Comparison of ENCODE assay signal across 16 cellular contexts in the genomic region with DNA sequence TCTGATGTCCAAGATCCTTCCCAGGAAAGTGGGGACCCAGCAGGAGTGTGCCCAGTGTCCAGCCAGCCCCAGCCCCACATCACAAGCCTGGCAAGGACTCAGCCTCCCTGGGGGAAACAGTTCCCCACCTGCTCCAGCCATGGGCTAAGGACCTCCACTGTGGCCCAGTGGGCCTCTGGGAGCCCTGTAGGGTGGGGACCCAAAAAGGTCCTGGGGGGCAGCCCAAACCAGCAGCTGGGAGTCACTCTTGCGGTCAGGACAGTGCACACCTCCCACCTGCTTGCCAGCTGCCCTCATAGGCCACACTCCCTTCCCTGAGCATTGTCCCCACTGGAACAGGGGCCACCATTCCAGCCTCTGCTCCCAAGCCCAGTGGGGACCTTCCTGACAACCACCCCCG. TPM values are rescaled to one million over a fixed set of nuclear protein-coding genes. Genes with fewer than 3 reads are reported as not detected.
DNase-seq lines count a peak whose midpoint lies in the region; TF ChIP-seq lines count a peak whose summit lies in the region.
"Had no signal": no experiment of that assay in that cellular context is flagged by ENCODE, and none has a peak within 500 bp of the region (broad histone marks: within the 10 kb centered on the region; RNA-seq: fewer than 3 reads in every experiment).

No MANE protein-coding gene starts in this region.

- peak overlapping the region in 3 of 4 donors; percentile 81 to 88 (median 87) for H3K4me3 Mint-ChIP-seq in IgD-negative memory B cell
- no peak overlapping the region for H3K4me3 Mint-ChIP-seq in nephron progenitor cell

- H4K20me1 ChIP-seq in BLaER1 = peaks cover 44% of the 10 kb centered on the region
- H4K20me1 ChIP-seq in osteoblast (ENCODE audit: insufficient read depth, low read length) = peaks cover 15% of the 10 kb centered on the region

- no peaks in the 10 kb centered on the region for H3K27me3 ChIP-seq in BLaER1
- H3K27me3 ChIP-seq in parathyroid adenoma (ENCODE audit: control insufficient read depth, insufficient read depth, low read length) = no peaks in the 10 kb centered on the region
- H3K27me3 ChIP-seq in osteoblast (ENCODE audit: insufficient read depth, low read length) = no peaks in the 10 kb centered on the region
- H3K27me3 ChIP-seq: hepatocyte had no signal

- H3K27me3 Mint-ChIP-seq in IgD-negative memory B cell (no peaks in the 10 kb centered on the region), nephron progenitor cell (ENCODE audit: low read depth, poor library complexity) (peaks cover 4% of the 10 kb centered on the region)
- H3K27me3 Mint-ChIP-seq: activated CD4-positive, alpha-beta T cell treated with anti-CD3 and anti-CD28 coated beads, Interleukin-2, amount 10 ng/mL, durations not matched to agents 7 days and 5 days; activated naive CD8-positive, alpha-beta T cell treated with anti-CD3 and anti-CD28 coated beads for 36 hours; stimulated activated naive CD8-positive, alpha-beta T cell treated with anti-CD3 and anti-CD28 coated beads, Interleukin-15, Interleukin-2, amounts not matched to agents 100 ng/mL and 50 ng/mL, for 24 hours had no signal

- H3K79me2 ChIP-seq in parathyroid adenoma (peaks cover 3% of the 10 kb centered on the region), osteoblast (ENCODE audit: insufficient read depth, low read length) (no peaks in the 10 kb centered on the region)
- H3K79me2 ChIP-seq: hepatocyte had no signal

- no peak for TF ChIP-seq CTCF in parathyroid adenoma (IDR thresholded peaks at IDR 0.05)
- no peak for TF ChIP-seq CTCF in osteoblast (IDR thresholded peaks at IDR 0.05; ENCODE audit: extremely low read depth, low read depth, low read length)
- TF ChIP-seq CTCF in nephron progenitor cell (IDR thresholded peaks at IDR 0.05) = no peak

- H2AFZ ChIP-seq in parathyroid adenoma (no peak overlapping the region), osteoblast (ENCODE audit: low read length) (no peak overlapping the region)
- H2AFZ ChIP-seq: hepatocyte had no signal

- H3K9me3 Mint-ChIP-seq in IgD-negative memory B cell (no peaks in the 10 kb centered on the region), nephron progenitor cell (no peaks in the 10 kb centered on the region)
- H3K9me3 Mint-ChIP-seq: activated CD4-positive, alpha-beta T cell treated with anti-CD3 and anti-CD28 coated beads, Interleukin-2, amount 10 ng/mL, durations not matched to agents 7 days and 5 days; activated naive CD8-positive, alpha-beta T cell treated with anti-CD3 and anti-CD28 coated beads for 36 hours; stimulated activated naive CD8-positive, alpha-beta T cell treated with anti-CD3 and anti-CD28 coated beads, Interleukin-15, Interleukin-2, amounts not matched to agents 100 ng/mL and 50 ng/mL, for 24 hours had no signal

- H3K4me1 Mint-ChIP-seq in IgD-negative memory B cell (peaks cover 19 to 24% (median 22%) of the 10 kb centered on the region in 3 donors), nephron progenitor cell (peaks cover 19% of the 10 kb centered on the region)

- peak overlapping the region; percentile 94 for H3K4me2 ChIP-seq in BLaER1
- peak overlapping the region; percentile 84 for H3K4me2 ChIP-seq in parathyroid adenoma (ENCODE audit: low read length)
- no peak overlapping the region for H3K4me2 ChIP-seq in osteoblast (ENCODE audit: insufficient read depth, low read length)

- H3K9ac ChIP-seq in BLaER1 = 0 out of 2 replicates have a peak overlapping the region, but pooled peaks have one; percentile 28
- no peak overlapping the region for H3K9ac ChIP-seq in parathyroid adenoma

- H3K4me1 ChIP-seq in BLaER1 = peaks cover 66% of the 10 kb centered on the region
- peaks cover 12% of the 10 kb centered on the region for H3K4me1 ChIP-seq in parathyroid adenoma
- peaks cover 15% of the 10 kb centered on the region for H3K4me1 ChIP-seq in osteoblast (ENCODE audit: insufficient read depth, low read length)

- peak overlapping the region; percentile 67 to 94 (median 89) for H3K27ac Mint-ChIP-seq in IgD-negative memory B cell
- H3K27ac Mint-ChIP-seq in nephron progenitor cell = no peak overlapping the region
- H3K27ac Mint-ChIP-seq: activated CD4-positive, alpha-beta T cell treated with anti-CD3 and anti-CD28 coated beads, Interleukin-2, amount 10 ng/mL, durations not matched to agents 7 days and 5 days; activated naive CD8-positive, alpha-beta T cell treated with anti-CD3 and anti-CD28 coated beads for 36 hours; stimulated activated naive CD8-positive, alpha-beta T cell treated with anti-CD3 and anti-CD28 coated beads, Interleukin-15, Interleukin-2, amounts not matched to agents 100 ng/mL and 50 ng/mL, for 24 hours had no signal

- H3K9me3 ChIP-seq in BLaER1 (no peaks in the 10 kb centered on the region), parathyroid adenoma (ENCODE audit: control insufficient read depth, low read length) (no peaks in the 10 kb centered on the region), osteoblast (ENCODE audit: low read depth, low read length) (no peaks in the 10 kb centered on the region)
- H3K9me3 ChIP-seq: mucosa of descending colon had no signal

- peaks cover 16% of the 10 kb centered on the region; the same call in 1 of the 2 replicates for H3K36me3 ChIP-seq in BLaER1
- H3K36me3 ChIP-seq in parathyroid adenoma (ENCODE audit: control insufficient read depth, insufficient read depth, low read length) = no peaks in the 10 kb centered on the region
- H3K36me3 ChIP-seq in osteoblast (ENCODE audit: insufficient read depth, low read length) = no peaks in the 10 kb centered on the region

- H3K4me3 ChIP-seq in BLaER1 (peak overlapping the region; percentile 5; the same call in 1 of the 2 replicates), parathyroid adenoma (ENCODE audit: low read depth, low read length) (peak overlapping the region; percentile 6), osteoblast (ENCODE audit: insufficient read depth, low read length) (no peak overlapping the region)
- H3K4me3 ChIP-seq: hepatocyte, mucosa of descending colon had no signal

- peak in 4 of 61 donors; percentile 26 to 50 (median 39) for DNase-seq in caudate nucleus (lab: John Stamatoyannopoulos, UW)
- DNase-seq in CD1c-positive myeloid dendritic cell (ENCODE audit: extremely low spot score) = no peak
- no peak for DNase-seq in NCI-H2227 treated with DMSO at 0.1 percent for 48 hours (lab: John Stamatoyannopoulos, UW)
- DNase-seq in osteoblast (ENCODE audit: insufficient read length, low spot score, missing footprints) = no peak
- no peak for DNase-seq in nephron progenitor cell
- DNase-seq: activated CD4-positive, alpha-beta T cell treated with anti-CD3 and anti-CD28 coated beads, Interleukin-2, amount 10 ng/mL, durations not matched to agents 7 days and 5 days; activated naive CD8-positive, alpha-beta T cell treated with anti-CD3 and anti-CD28 coated beads for 36 hours; H7; OCI-M1; stimulated activated CD4-positive, alpha-beta T cell treated with anti-CD3 and anti-CD28 coated beads, Interleukin-15, amount 100 ng/mL, for 24 hours had no signal

- H3K27ac ChIP-seq in BLaER1 = no peak overlapping the region; the same call in 1 of the 2 replicates
- H3K27ac ChIP-seq in caudate nucleus (ENCODE audit: low read depth, low read length) = peak overlapping the region; percentile 99
- peak overlapping the region; percentile 64 for H3K27ac ChIP-seq in parathyroid adenoma
- H3K27ac ChIP-seq in osteoblast (ENCODE audit: low read depth, low read length) = no peak overlapping the region
- H3K27ac ChIP-seq: hepatocyte had no signal

- no peaks in the 10 kb centered on the region for H3K36me3 Mint-ChIP-seq in IgD-negative memory B cell
- H3K36me3 Mint-ChIP-seq in nephron progenitor cell (ENCODE audit: low read depth) = no peaks in the 10 kb centered on the region
- H3K36me3 Mint-ChIP-seq: activated naive CD8-positive, alpha-beta T cell treated with anti-CD3 and anti-CD28 coated beads for 36 hours had no signal

RNA-seq across cellular contexts. Expression of a gene that starts 1.7 kb away (rescaled TPM):
- 3.9 TPM for polyA plus RNA-seq in IgD-negative memory B cell
- total RNA-seq in osteoblast = 19.4 and 20.3 TPM in 2 replicates

RNA-seq across cellular contexts. Expression of a gene that starts 5.5 kb away (rescaled TPM):
- polyA plus RNA-seq in IgD-negative memory B cell = 26.6 TPM
- total RNA-seq in osteoblast = not detected in 2 replicates
- total RNA-seq: activated naive CD8-positive, alpha-beta T cell treated with anti-CD3 and anti-CD28 coated beads for 36 hours; H7; hepatocyte had no signal
- polyA plus RNA-seq: hepatocyte had no signal

RNA-seq across cellular contexts. Expression of a gene that starts 19.6 kb away (rescaled TPM):
- 2.0 TPM for polyA plus RNA-seq in IgD-negative memory B cell
- total RNA-seq in osteoblast = 10.0 and 10.1 TPM in 2 replicates

RNA-seq across cellular contexts. Expression of a gene that starts 27.5 kb away (rescaled TPM):
- polyA plus RNA-seq in IgD-negative memory B cell = not detected
- not detected in 2 replicates for total RNA-seq in osteoblast
- total RNA-seq: activated CD4-positive, alpha-beta T cell treated with anti-CD3 and anti-CD28 coated beads, Interleukin-2, amount 10 ng/mL, durations not matched to agents 7 days and 5 days; activated naive CD8-positive, alpha-beta T cell treated with anti-CD3 and anti-CD28 coated beads for 36 hours; H7 had no signal

RNA-seq across cellular contexts. Expression of a gene that starts 30.0 kb away (rescaled TPM):
- polyA plus RNA-seq in IgD-negative memory B cell = 3.5 TPM
- 1.5 and 2.5 TPM in 2 replicates for total RNA-seq in osteoblast
- total RNA-seq: activated naive CD8-positive, alpha-beta T cell treated with anti-CD3 and anti-CD28 coated beads for 36 hours; H7 had no signal

Comparison
In these comparisons a context has a peak if more than half of its experiments do, and no peak if none do; other contexts are left out.
1. H3K27ac ChIP-seq: peak in caudate nucleus (single experiment) and parathyroid adenoma (single experiment); none in BLaER1 (single experiment) and osteoblast (single experiment).